Comparison of ENCODE assay signal across 8 cellular contexts in the genomic region with DNA sequence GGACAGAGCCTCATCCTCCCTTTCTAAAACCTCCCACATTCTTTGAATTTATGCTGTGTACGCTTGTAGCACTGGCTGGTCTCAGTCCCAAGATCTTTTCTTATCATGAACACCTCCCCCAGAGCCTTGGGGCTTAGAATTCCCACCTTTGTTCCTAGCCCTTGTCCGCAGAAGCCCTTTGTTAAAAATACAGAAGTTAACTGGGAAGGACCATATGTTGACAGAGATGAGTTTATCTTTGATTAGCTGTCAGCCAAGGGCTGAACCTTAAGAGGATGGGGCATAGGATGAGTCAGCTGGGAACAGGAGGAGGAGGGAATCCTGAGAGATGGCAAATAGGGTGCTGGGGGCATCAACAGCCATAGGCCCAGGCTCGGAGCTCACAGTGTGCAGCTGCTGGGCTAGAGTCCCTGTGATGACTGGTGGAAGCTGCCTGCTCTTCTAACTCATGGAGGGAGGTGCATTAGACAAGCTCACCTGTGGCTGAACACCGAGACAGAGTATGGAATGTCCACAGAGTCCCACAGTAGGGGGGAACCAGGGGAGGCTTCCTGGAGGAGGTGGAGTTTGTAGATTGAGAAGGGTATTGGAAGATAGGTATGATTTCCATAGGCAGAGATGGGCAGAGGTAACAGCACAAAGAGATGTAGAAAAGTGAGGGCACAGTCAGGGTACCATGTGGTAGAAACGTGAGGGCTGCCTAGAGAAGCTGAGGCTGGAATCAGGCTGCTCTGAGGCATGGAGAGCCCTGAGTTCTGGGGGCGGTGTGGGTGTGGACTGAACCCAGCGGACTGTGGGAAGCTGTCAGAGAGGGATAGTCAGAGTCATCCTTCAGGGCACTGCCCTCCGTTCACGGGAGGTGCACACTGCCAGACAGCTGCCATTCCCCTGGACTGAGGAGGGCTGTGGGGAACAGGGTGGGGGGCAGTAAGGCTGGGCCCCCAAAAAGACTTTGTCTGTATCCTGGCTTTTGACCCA. TPM values are rescaled to one million over a fixed set of nuclear protein-coding genes. Genes with fewer than 3 reads are reported as not detected.
A peak's percentile ranks its signal among the peaks of the same experiment; 100 is the strongest.
DNase-seq lines count a peak whose midpoint lies in the region; ATAC-seq, FAIRE-seq and TF ChIP-seq lines count a peak whose summit lies in the region.

No MANE protein-coding gene starts in this region.

- peaks cover 98% of the 10 kb centered on the region for H3K79me2 ChIP-seq in keratinocyte (ENCODE audit: control insufficient read depth, insufficient read depth, low read length)

- ATAC-seq in left ventricle myocardium superior: no peak
- no peak for ATAC-seq in upper lobe of left lung (ENCODE audit: low FRiP score in 2 of 2)

- H3K9me1 ChIP-seq in keratinocyte (ENCODE audit: control insufficient read depth, extremely low read depth, insufficient read depth, low read length): peaks cover 32% of the 10 kb centered on the region

- intact Hi-C loops in left ventricle myocardium superior (cut with micrococcal nuclease): no loop called here

- peaks cover 69% of the 10 kb centered on the region for H3K4me1 ChIP-seq in cardiac muscle cell (ENCODE audit: low read depth)
- peaks cover 84% of the 10 kb centered on the region for H3K4me1 ChIP-seq in keratinocyte (ENCODE audit: control insufficient read depth, extremely low read depth, insufficient read depth, low read length)
- H3K4me1 ChIP-seq in upper lobe of left lung: peaks cover 29 to 79% (median 32%) of the 10 kb centered on the region in 4 donors

- no peaks in the 10 kb centered on the region for H3K9me3 ChIP-seq in cardiac muscle cell (ENCODE audit: low read depth)
- no peaks in the 10 kb centered on the region for H3K9me3 ChIP-seq in WERI-Rb-1 (ENCODE audit: severe bottlenecking)
- no peaks in the 10 kb centered on the region for H3K9me3 ChIP-seq in keratinocyte (ENCODE audit: control insufficient read depth, low read depth, low read length)
- no peaks in the 10 kb centered on the region for H3K9me3 ChIP-seq in upper lobe of left lung

- H2AFZ ChIP-seq in keratinocyte (ENCODE audit: control insufficient read depth, low read length): no peak overlapping the region

- H3K27ac ChIP-seq in cardiac muscle cell (peak overlapping the region; percentile 83), WERI-Rb-1 (peak overlapping the region; percentile 47), keratinocyte (ENCODE audit: control insufficient read depth, insufficient read depth, low read length) (peak overlapping the region; percentile 10), upper lobe of left lung (peak overlapping the region in 3 of 4 donors; percentile 19 to 47 (median 38))

- H4K20me1 ChIP-seq in keratinocyte (ENCODE audit: control insufficient read depth, extremely low read depth, insufficient read depth, low read length): peaks cover 56% of the 10 kb centered on the region

- no peak for TF ChIP-seq EP300 in upper lobe of left lung (IDR thresholded peaks at IDR 0.05)

- no peaks in the 10 kb centered on the region for H3K36me3 ChIP-seq in cardiac muscle cell
- H3K36me3 ChIP-seq in WERI-Rb-1: no peaks in the 10 kb centered on the region
- H3K36me3 ChIP-seq in keratinocyte (ENCODE audit: control insufficient read depth in 2 of 2, extremely low read depth in 1 of 2, insufficient read depth in 2 of 2, low read length in 2 of 2): peaks cover 40 to 85% of the 10 kb centered on the region in 2 experiments
- H3K36me3 ChIP-seq in upper lobe of left lung: no peaks in the 10 kb centered on the region

- H3K9ac ChIP-seq in keratinocyte (ENCODE audit: control insufficient read depth, extremely low read depth, insufficient read depth, low read length): peak overlapping the region; percentile 6

- no peak for FAIRE-seq in keratinocyte (lab: Jason Lieb, UNC)

- no peak overlapping the region for H3K4me3 ChIP-seq in cardiac muscle cell
- no peak overlapping the region for H3K4me3 ChIP-seq in WERI-Rb-1 (ENCODE audit: low read depth, low read length)
- H3K4me3 ChIP-seq in keratinocyte (ENCODE audit: control insufficient read depth in 2 of 3, extremely low read depth in 1 of 3, insufficient read depth in 2 of 3, low read depth in 1 of 3, low read length in 3 of 3): no peak overlapping the region
- H3K4me3 ChIP-seq in upper lobe of left lung: no peak overlapping the region

- TF ChIP-seq CTCF in cardiac muscle cell (IDR thresholded peaks at IDR 0.05; ENCODE audit: low read depth, low read length): no peak
- TF ChIP-seq CTCF in WERI-Rb-1 (IDR thresholded peaks at IDR 0.05; ENCODE audit: low read depth, low read length): no peak
- TF ChIP-seq CTCF in keratinocyte (optimal IDR thresholded peaks at IDR 0.05 in 1 of 3, IDR thresholded peaks at IDR 0.05 in 1 of 3, conservative IDR thresholded peaks at IDR 0.05 in 1 of 3; ENCODE audit: extremely low read depth in 1 of 3, insufficient read depth in 2 of 3, low read length in 3 of 3): no peak
- TF ChIP-seq CTCF in upper lobe of left lung (IDR thresholded peaks at IDR 0.05): no peak

- dilution Hi-C loops in keratinocyte (cut with MboI; ENCODE audit: extremely low pct_ligation_motif_present, low sequenced_read_pairs): no loop called here

- H3K4me2 ChIP-seq in keratinocyte (ENCODE audit: control insufficient read depth, extremely low read depth, insufficient read depth, low read depth, low read length): no peak overlapping the region

- 73 to 84% methylated on average over 6 to 9 of the region's 9 CpGs for WGBS in upper lobe of left lung, 2 donors

- DNase-seq in cardiac muscle cell (ENCODE audit: low read depth in 1 of 2, low spot score in 1 of 2) (peak in 1 of 2 donors; percentile 58), left ventricle myocardium superior (no peak), WERI-Rb-1 (peak; percentile 33), keratinocyte (ENCODE audit: low read depth, low spot score) (no peak), upper lobe of left lung (no peak), nucleus accumbens (lab: John Stamatoyannopoulos, UW) (no peak), COR-L47 (lab: John Stamatoyannopoulos, UW) (no peak), amygdala (lab: John Stamatoyannopoulos, UW) (no peak)

- H3K27me3 ChIP-seq in cardiac muscle cell (no peaks in the 10 kb centered on the region), WERI-Rb-1 (ENCODE audit: insufficient read depth, low read depth, severe bottlenecking) (no peaks in the 10 kb centered on the region), keratinocyte (ENCODE audit: control insufficient read depth, extremely low read depth, insufficient read depth, low read length) (no peaks in the 10 kb centered on the region), upper lobe of left lung (no peaks in the 10 kb centered on the region)

- TF ChIP-seq POLR2A in upper lobe of left lung (IDR thresholded peaks at IDR 0.05): no peak

RNA-seq across cellular contexts. Expression of gene MICAL2, which starts 9.9 kb away (rescaled TPM):
- total RNA-seq in cardiac muscle cell: 123 and 178 TPM in 2 replicates
- polyA plus RNA-seq in cardiac muscle cell: 153 and 191 TPM in 2 replicates
- total RNA-seq in left ventricle myocardium superior: 57.1 TPM
- 72.7 to 124 TPM (median 83.9 TPM) in 3 replicates for polyA plus RNA-seq in keratinocyte
- polyA plus RNA-seq in keratinocyte (2011; ENCODE audit: low read depth): 172 TPM
- 76.6 and 79.2 TPM in 2 replicates for polyA plus RNA-seq in keratinocyte (2011; cell fraction: cytosol; rRNA removed)
- 175 and 197 TPM in 2 replicates for polyA plus RNA-seq in keratinocyte (2011; cell fraction: nucleus; rRNA removed)
- 52.2 and 143 TPM in 2 replicates for polyA plus RNA-seq in keratinocyte (2012; ENCODE audit: low replicate concordance)
- polyA minus RNA-seq in keratinocyte: 218 to 406 TPM (median 316 TPM) in 3 replicates
- polyA minus RNA-seq in keratinocyte (2011; cell fraction: cytosol; rRNA and poly(A)+ RNA removed): 176 TPM
- 292 and 558 TPM in 2 replicates for polyA minus RNA-seq in keratinocyte (2011; cell fraction: nucleus; rRNA and poly(A)+ RNA removed)
- total RNA-seq in upper lobe of left lung: 100 to 1,000 TPM; 138 to 327 (median 175) TPM

Comparison
In these comparisons a context has a peak if more than half of its experiments do, and no peak if none do; other contexts are left out.
1. H3K27ac ChIP-seq: peak in every context shown above with its lines; median percentile 83 in cardiac muscle cell; 47 in WERI-Rb-1; 38 in upper lobe of left lung; 10 in keratinocyte.